Comparison of ENCODE assay signal across 8 cellular contexts in genomic region chr14:31207287-31207745, GRCh38. TPM values are rescaled to one million over a fixed set of nuclear protein-coding genes. Genes with fewer than 3 reads are reported as not detected.
DNase-seq lines count a peak whose midpoint lies in the region; ATAC-seq and TF ChIP-seq lines count a peak whose summit lies in the region.

No MANE protein-coding gene starts in this region.

- H3K27me3 Mint-ChIP-seq in activated T-cell treated with anti-CD3 and anti-CD28 coated beads, Interleukin-2, amount 50 U/mL, for 4 hours (ENCODE audit: low read depth): no peaks in the 10 kb centered on the region
- no peaks in the 10 kb centered on the region for H3K27me3 Mint-ChIP-seq in WTC11 (ENCODE audit: low read depth)
- H3K27me3 Mint-ChIP-seq in glutamatergic neuron (ENCODE audit: unreplicated experiment): peaks cover 7% of the 10 kb centered on the region

- H3K4me1 ChIP-seq in rectal smooth muscle tissue (ENCODE audit: control insufficient read depth, insufficient read depth, low read length): peaks cover 14% of the 10 kb centered on the region

- peaks cover 21% of the 10 kb centered on the region for H3K36me3 Mint-ChIP-seq in activated T-cell treated with anti-CD3 and anti-CD28 coated beads, Interleukin-2, amount 50 U/mL, for 4 hours (ENCODE audit: insufficient read depth)
- H3K36me3 Mint-ChIP-seq in WTC11 (peaks cover 28% of the 10 kb centered on the region), glutamatergic neuron (ENCODE audit: unreplicated experiment) (no peaks in the 10 kb centered on the region)

- H3K27ac ChIP-seq in rectal smooth muscle tissue (ENCODE audit: low read depth, low read length): peak overlapping the region; percentile 95

- no peaks in the 10 kb centered on the region for H3K9me3 Mint-ChIP-seq in activated T-cell treated with anti-CD3 and anti-CD28 coated beads, Interleukin-2, amount 50 U/mL, for 4 hours
- H3K9me3 Mint-ChIP-seq in WTC11 (peaks cover 7% of the 10 kb centered on the region), glutamatergic neuron (ENCODE audit: unreplicated experiment) (peaks cover 5% of the 10 kb centered on the region)

- peak; percentile 39 for ATAC-seq in activated T-cell treated with anti-CD3 and anti-CD28 coated beads, Interleukin-2, amount 50 U/mL, for 4 hours
- ATAC-seq in HG03108 (IDR thresholded peaks at IDR 0.05; ENCODE audit: unreplicated experiment) (peak; percentile 34), WTC11 (peak; percentile 16)

- peak overlapping the region; percentile 73 for H3K4me3 ChIP-seq in rectal smooth muscle tissue (ENCODE audit: low read length)

- no peak for DNase-seq in activated T-cell treated with anti-CD3 and anti-CD28 coated beads, Interleukin-2, amount 50 U/mL, for 4 hours
- DNase-seq in activated T-cell treated with anti-CD3 and anti-CD28 coated beads, Interleukin-2, amount 50 U/mL, for 1 hour: no peak
- no peak for DNase-seq in WTC11 (ENCODE audit: low spot score)
- no peak for DNase-seq in glutamatergic neuron
- DNase-seq in SW480 (ENCODE audit: low spot score): no peak
- no peak for DNase-seq in stimulated activated CD4-positive, alpha-beta T cell treated with anti-CD3 and anti-CD28 coated beads, Interleukin-4, amount 100 ng/mL, for 1 hour

- H3K9ac ChIP-seq in rectal smooth muscle tissue (ENCODE audit: low read length): peak overlapping the region; percentile 93

- H3K4me1 Mint-ChIP-seq in activated T-cell treated with anti-CD3 and anti-CD28 coated beads, Interleukin-2, amount 50 U/mL, for 4 hours (ENCODE audit: low read depth): peaks cover 58% of the 10 kb centered on the region
- H3K4me1 Mint-ChIP-seq in WTC11 (peaks cover 25% of the 10 kb centered on the region), glutamatergic neuron (ENCODE audit: low read depth, unreplicated experiment) (peaks cover 17% of the 10 kb centered on the region)

- no peaks in the 10 kb centered on the region for H3K27me3 ChIP-seq in rectal smooth muscle tissue (ENCODE audit: control insufficient read depth, insufficient read depth, low read length)

- no peaks in the 10 kb centered on the region for H3K36me3 ChIP-seq in rectal smooth muscle tissue (ENCODE audit: control insufficient read depth, insufficient read depth, low read length)

- H3K27ac Mint-ChIP-seq in WTC11 (peak overlapping the region; percentile 45; the same call in 1 of the 2 replicates), glutamatergic neuron (ENCODE audit: unreplicated experiment) (peak overlapping the region; percentile 80)

- CTCF ChIA-PET in WTC11 (lab: Charles Lee): interaction anchor here (0.6 to 2.3 kb wide), 26 partner anchors 10 to 305 kb away, joined by 3 to 8 read pairs (median 4); partner anchors contain the start of genes DTD2 and STRN3

- POLR2A ChIA-PET in WTC11 (lab: Charles Lee): interaction anchor here (0.6 to 1.7 kb wide), 6 partner anchors 24 to 213 kb away, joined by 3 to 8 read pairs (median 4); partner anchors contain the start of gene HEATR5A

- no peak for TF ChIP-seq CTCF in WTC11 (IDR thresholded peaks at IDR 0.05)
- TF ChIP-seq CTCF in glutamatergic neuron (IDR thresholded peaks at IDR 0.05; ENCODE audit: partially characterized antibody, unreplicated experiment): no peak

- peak overlapping the region; percentile 96 for H3K4me3 Mint-ChIP-seq in activated T-cell treated with anti-CD3 and anti-CD28 coated beads, Interleukin-2, amount 50 U/mL, for 4 hours
- H3K4me3 Mint-ChIP-seq in WTC11: peak overlapping the region; percentile 80
- H3K4me3 Mint-ChIP-seq in glutamatergic neuron (ENCODE audit: unreplicated experiment): peak overlapping the region; percentile 79

TF ChIP-seq in WTC11, 78 proteins besides CTCF, POLR2A, EP300 and RAD21 (continues in another document):
- TF ChIP-seq, protein P1, sequence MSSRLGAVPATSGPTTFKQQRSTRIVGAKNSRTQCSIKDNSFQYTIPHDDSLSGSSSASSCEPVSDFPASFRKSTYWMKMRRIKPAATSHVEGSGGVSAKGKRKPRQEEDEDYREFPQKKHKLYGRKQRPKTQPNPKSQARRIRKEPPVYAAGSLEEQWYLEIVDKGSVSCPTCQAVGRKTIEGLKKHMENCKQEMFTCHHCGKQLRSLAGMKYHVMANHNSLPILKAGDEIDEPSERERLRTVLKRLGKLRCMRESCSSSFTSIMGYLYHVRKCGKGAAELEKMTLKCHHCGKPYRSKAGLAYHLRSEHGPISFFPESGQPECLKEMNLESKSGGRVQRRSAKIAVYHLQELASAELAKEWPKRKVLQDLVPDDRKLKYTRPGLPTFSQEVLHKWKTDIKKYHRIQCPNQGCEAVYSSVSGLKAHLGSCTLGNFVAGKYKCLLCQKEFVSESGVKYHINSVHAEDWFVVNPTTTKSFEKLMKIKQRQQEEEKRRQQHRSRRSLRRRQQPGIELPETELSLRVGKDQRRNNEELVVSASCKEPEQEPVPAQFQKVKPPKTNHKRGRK (CRISPR knock-in tag; IDR thresholded peaks at IDR 0.05; ENCODE audit: borderline replicate concordance): 0 out of 2 replicates have a peak, but pooled peaks have one; percentile 6
- TF ChIP-seq, protein P2, sequence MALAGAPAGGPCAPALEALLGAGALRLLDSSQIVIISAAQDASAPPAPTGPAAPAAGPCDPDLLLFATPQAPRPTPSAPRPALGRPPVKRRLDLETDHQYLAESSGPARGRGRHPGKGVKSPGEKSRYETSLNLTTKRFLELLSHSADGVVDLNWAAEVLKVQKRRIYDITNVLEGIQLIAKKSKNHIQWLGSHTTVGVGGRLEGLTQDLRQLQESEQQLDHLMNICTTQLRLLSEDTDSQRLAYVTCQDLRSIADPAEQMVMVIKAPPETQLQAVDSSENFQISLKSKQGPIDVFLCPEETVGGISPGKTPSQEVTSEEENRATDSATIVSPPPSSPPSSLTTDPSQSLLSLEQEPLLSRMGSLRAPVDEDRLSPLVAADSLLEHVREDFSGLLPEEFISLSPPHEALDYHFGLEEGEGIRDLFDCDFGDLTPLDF (CRISPR knock-in tag; IDR thresholded peaks at IDR 0.05): 0 out of 2 replicates have a peak, but pooled peaks have one; percentile 58
- TF ChIP-seq ZNF232 (CRISPR knock-in tag; IDR thresholded peaks at IDR 0.05): 0 out of 2 replicates have a peak, but pooled peaks have one; percentile 56
- TF ChIP-seq HMGXB4 (CRISPR knock-in tag; IDR thresholded peaks at IDR 0.05): peak; percentile 80; the same call in 1 of the 2 replicates
- TF ChIP-seq, protein P3, sequence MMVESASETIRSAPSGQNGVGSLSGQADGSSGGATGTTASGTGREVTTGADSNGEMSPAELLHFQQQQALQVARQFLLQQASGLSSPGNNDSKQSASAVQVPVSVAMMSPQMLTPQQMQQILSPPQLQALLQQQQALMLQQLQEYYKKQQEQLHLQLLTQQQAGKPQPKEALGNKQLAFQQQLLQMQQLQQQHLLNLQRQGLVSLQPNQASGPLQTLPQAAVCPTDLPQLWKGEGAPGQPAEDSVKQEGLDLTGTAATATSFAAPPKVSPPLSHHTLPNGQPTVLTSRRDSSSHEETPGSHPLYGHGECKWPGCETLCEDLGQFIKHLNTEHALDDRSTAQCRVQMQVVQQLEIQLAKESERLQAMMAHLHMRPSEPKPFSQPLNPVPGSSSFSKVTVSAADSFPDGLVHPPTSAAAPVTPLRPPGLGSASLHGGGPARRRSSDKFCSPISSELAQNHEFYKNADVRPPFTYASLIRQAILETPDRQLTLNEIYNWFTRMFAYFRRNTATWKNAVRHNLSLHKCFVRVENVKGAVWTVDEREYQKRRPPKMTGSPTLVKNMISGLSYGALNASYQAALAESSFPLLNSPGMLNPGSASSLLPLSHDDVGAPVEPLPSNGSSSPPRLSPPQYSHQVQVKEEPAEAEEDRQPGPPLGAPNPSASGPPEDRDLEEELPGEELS (CRISPR knock-in tag; IDR thresholded peaks at IDR 0.05): peak; percentile 94
- TF ChIP-seq, protein P4, sequence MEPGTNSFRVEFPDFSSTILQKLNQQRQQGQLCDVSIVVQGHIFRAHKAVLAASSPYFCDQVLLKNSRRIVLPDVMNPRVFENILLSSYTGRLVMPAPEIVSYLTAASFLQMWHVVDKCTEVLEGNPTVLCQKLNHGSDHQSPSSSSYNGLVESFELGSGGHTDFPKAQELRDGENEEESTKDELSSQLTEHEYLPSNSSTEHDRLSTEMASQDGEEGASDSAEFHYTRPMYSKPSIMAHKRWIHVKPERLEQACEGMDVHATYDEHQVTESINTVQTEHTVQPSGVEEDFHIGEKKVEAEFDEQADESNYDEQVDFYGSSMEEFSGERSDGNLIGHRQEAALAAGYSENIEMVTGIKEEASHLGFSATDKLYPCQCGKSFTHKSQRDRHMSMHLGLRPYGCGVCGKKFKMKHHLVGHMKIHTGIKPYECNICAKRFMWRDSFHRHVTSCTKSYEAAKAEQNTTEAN (CRISPR knock-in tag; IDR thresholded peaks at IDR 0.05): peak; percentile 89
- no peak for TF ChIP-seq PRRX2 (CRISPR knock-in tag; IDR thresholded peaks at IDR 0.05)
- peak; percentile 65 for TF ChIP-seq ESRRA (CRISPR knock-in tag; IDR thresholded peaks at IDR 0.05; ENCODE audit: borderline replicate concordance)
- 0 out of 2 replicates have a peak, but pooled peaks have one; percentile 25 for TF ChIP-seq RELA (CRISPR knock-in tag; IDR thresholded peaks at IDR 0.05; ENCODE audit: borderline replicate concordance)
- peak; percentile 82 for TF ChIP-seq TP53 (CRISPR knock-in tag; IDR thresholded peaks at IDR 0.05)

RNA-seq across cellular contexts. Expression of gene HECTD1, which starts 0.3 kb away (rescaled TPM):
- 100 to 1,000 TPM; 100 to 102 (median 101) TPM for total RNA-seq in activated T-cell treated with anti-CD3 and anti-CD28 coated beads, Interleukin-2, amount 50 U/mL, for 4 hours
- 81.7 to 89.1 TPM (median 88.5 TPM) in 3 replicates for total RNA-seq in WTC11 (2021)
- 165 TPM for total RNA-seq in glutamatergic neuron (ENCODE audit: unreplicated experiment)
